ENCODE assay signal across 8 cellular contexts in genomic region chr1:101236546-101237228, GRCh38. TPM values are rescaled to one million over a fixed set of nuclear protein-coding genes. Genes with fewer than 3 reads are reported as not detected.
DNase-seq lines count a peak whose midpoint lies in the region; ATAC-seq and TF ChIP-seq lines count a peak whose summit lies in the region.

TSS of gene S1PR1 (plus strand) at chr1:101237019. CDS start at chr1:101238985, 1,966 bp downstream.

- intact Hi-C loops in lower leg skin (cut with DNase I; ENCODE audit: low total_unique reads) = no loop called here

- no peak for TF ChIP-seq POLR2A in lower leg skin (IDR thresholded peaks at IDR 0.05)

- TF ChIP-seq CTCF in lower leg skin (IDR thresholded peaks at IDR 0.05) = no peak

- peak; percentile 26 for ATAC-seq in GM21529 (IDR thresholded peaks at IDR 0.05; ENCODE audit: unreplicated experiment)

- H3K27ac ChIP-seq in KOPT-K1 (ENCODE audit: low read depth, low read length, poor library complexity, severe bottlenecking) = peak within 1 kb of the TSS; percentile 89

- H3K9me3 ChIP-seq in KOPT-K1 (ENCODE audit: insufficient read depth, low read length, poor library complexity, severe bottlenecking) = no peaks in the 10 kb centered on the region

- peak within 1 kb of the TSS; percentile 47 for H3K4me3 ChIP-seq in lower leg skin (ENCODE audit: low read depth, poor library complexity, severe bottlenecking)

- peaks cover 26% of the 10 kb centered on the region for H3K36me3 ChIP-seq in KOPT-K1 (ENCODE audit: insufficient read depth, low read length)

- DNase-seq in COR-L47 (lab: John Stamatoyannopoulos, UW) (peak; percentile 31), dermis microvascular lymphatic vessel endothelial cell (ENCODE audit: low read depth in 2 of 2) (peak; percentile 90 to 96), lower leg skin (ENCODE audit: low spot score in 2 of 2) (peak; percentile 30 to 92), SKM-1 (lab: John Stamatoyannopoulos, UW; ENCODE audit: unreplicated experiment) (no peak)
- peak; percentile 64 to 73 for DNase-seq in activated CD4-positive, alpha-beta T cell treated with anti-CD3 and anti-CD28 coated beads, Interleukin-2, amount 50 U/mL, for 4 hours
- DNase-seq in stimulated activated CD4-positive, alpha-beta T cell treated with anti-CD3 and anti-CD28 coated beads, Interleukin-4, amount 100 ng/mL, for 48 hours (ENCODE audit: low read depth in 2 of 2) = peak; percentile 64 to 67

- WGBS in lower leg skin, 2 donors = 2% methylated on average over 42 to 45 of the region's 45 CpGs

RNA-seq across cellular contexts. Expression of gene S1PR1, which starts in this region (rescaled TPM):
- total RNA-seq in dermis microvascular lymphatic vessel endothelial cell (184 and 254 TPM in 2 replicates), lower leg skin (10 to 100 TPM; 19.3 to 62.5 (median 27.7) TPM)
